9 cellular contexts compared by ENCODE assay signal in the genomic region with DNA sequence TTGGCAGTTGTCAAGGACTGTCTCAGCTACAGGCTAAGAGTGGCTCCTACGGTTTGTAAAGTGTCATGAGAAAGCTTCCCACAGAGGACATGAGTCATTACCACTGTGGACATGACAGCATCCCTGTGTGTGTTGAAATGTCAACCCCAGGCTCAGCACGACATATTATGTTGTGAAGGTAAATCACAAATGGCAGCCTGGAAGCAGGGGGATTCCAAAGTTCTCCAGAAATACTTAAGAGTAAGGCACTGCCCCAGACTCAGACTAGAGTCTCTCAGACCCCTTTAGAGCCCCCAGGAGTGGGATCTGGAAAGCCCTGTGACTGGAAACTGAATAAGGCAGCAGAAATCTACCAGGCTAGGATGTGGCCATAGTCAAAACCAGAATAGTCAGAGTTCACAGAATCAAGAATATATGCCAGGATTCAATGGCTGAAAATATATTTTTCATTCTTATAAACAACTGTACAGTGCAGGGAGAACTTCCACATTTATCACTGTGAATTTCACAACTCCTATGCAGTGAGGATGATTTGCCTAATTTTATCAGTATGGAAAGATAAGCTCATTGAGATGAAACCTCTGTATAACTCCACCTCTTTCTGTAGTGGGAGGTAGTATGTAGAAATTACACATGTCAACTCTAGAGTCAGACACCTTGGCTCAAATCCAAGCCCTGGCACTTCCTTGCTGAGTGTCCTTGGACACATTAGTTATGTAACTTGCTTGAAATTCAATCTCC.
DNase-seq lines count a peak whose midpoint lies in the region; ATAC-seq, FAIRE-seq and TF ChIP-seq lines count a peak whose summit lies in the region.
"Had no signal": no experiment of that assay in that cellular context is flagged by ENCODE, and none has a peak within 500 bp of the region (broad histone marks: within the 10 kb centered on the region; RNA-seq: fewer than 3 reads in every experiment).

No MANE protein-coding gene starts in this region.

- no peak overlapping the region for H3K4me3 ChIP-seq in pancreas

- TF ChIP-seq CTCF in pancreas (IDR thresholded peaks at IDR 0.05): no peak

- H3K27ac ChIP-seq in pancreas: no peak overlapping the region

- H3K27me3 Mint-ChIP-seq in T-helper 17 cell: peaks cover 8% of the 10 kb centered on the region

- no peaks in the 10 kb centered on the region for H3K36me3 ChIP-seq in pancreas

- H3K4me1 Mint-ChIP-seq in T-helper 17 cell: no peaks in the 10 kb centered on the region

- H3K4me1 ChIP-seq in pancreas: no peaks in the 10 kb centered on the region

- WGBS in pancreas, 2 donors: 82% methylated on average over 2 of the region's 2 CpGs

- peak; percentile 82 to 96 (median 94) for ATAC-seq in pancreas
- no peak for ATAC-seq in HG03135 (IDR thresholded peaks at IDR 0.05; ENCODE audit: unreplicated experiment)
- no peak for ATAC-seq in T-helper 17 cell
- ATAC-seq: left colon had no signal

- DNase-seq in NCI-H1417 (lab: John Stamatoyannopoulos, UW): peak; percentile 19 to 71 (median 44)
- no peak for DNase-seq in NCI-H1417 treated with DMSO at 0.1 percent for 48 hours (lab: John Stamatoyannopoulos, UW)
- DNase-seq in KG1 (lab: John Stamatoyannopoulos, UW): peak; percentile 18
- DNase-seq in activated naive CD4-positive, alpha-beta T cell treated with anti-CD3 and anti-CD28 coated beads, Interleukin-2, amount 50 U/mL, for 16 hours: peak; percentile 13
- DNase-seq in pancreas: peak; percentile 61 to 86 (median 80)
- no peak for DNase-seq in T-helper 17 cell
- DNase-seq in NCI-H1436 (lab: John Stamatoyannopoulos, UW): no peak

- FAIRE-seq in pancreas (lab: Jason Lieb, UNC): no peak

- no peak overlapping the region for H3K27ac Mint-ChIP-seq in T-helper 17 cell

- no peaks in the 10 kb centered on the region for H3K9me3 ChIP-seq in pancreas
- no peaks in the 10 kb centered on the region for H3K9me3 ChIP-seq in T-helper 17 cell (ENCODE audit: control insufficient read depth, low read length, poor library complexity, severe bottlenecking)

- H3K27me3 ChIP-seq in pancreas: no peaks in the 10 kb centered on the region

- H3K4me3 Mint-ChIP-seq in T-helper 17 cell: no peak overlapping the region

- intact Hi-C loops in pancreas (cut with DNase I): no loop called here

- peaks cover 2% of the 10 kb centered on the region for H3K36me3 Mint-ChIP-seq in T-helper 17 cell (ENCODE audit: low read depth)

Comparison
In these comparisons a context has a peak if more than half of its experiments do, and no peak if none do; other contexts are left out.
1. DNase-seq: peak in NCI-H1417 (3 of 3), KG1 (single experiment), activated naive CD4-positive, alpha-beta T cell treated with anti-CD3 and anti-CD28 coated beads, Interleukin-2, amount 50 U/mL, for 16 hours (single experiment) and pancreas (6 of 6); none in NCI-H1417 treated with DMSO at 0.1 percent for 48 hours (single experiment), T-helper 17 cell (0 of 3) and NCI-H1436 (single experiment).
2. ATAC-seq: peak in pancreas (4 of 4); none in HG03135 (single experiment) and T-helper 17 cell (single experiment).